9 cellular contexts compared by ENCODE assay signal in the genomic region with DNA sequence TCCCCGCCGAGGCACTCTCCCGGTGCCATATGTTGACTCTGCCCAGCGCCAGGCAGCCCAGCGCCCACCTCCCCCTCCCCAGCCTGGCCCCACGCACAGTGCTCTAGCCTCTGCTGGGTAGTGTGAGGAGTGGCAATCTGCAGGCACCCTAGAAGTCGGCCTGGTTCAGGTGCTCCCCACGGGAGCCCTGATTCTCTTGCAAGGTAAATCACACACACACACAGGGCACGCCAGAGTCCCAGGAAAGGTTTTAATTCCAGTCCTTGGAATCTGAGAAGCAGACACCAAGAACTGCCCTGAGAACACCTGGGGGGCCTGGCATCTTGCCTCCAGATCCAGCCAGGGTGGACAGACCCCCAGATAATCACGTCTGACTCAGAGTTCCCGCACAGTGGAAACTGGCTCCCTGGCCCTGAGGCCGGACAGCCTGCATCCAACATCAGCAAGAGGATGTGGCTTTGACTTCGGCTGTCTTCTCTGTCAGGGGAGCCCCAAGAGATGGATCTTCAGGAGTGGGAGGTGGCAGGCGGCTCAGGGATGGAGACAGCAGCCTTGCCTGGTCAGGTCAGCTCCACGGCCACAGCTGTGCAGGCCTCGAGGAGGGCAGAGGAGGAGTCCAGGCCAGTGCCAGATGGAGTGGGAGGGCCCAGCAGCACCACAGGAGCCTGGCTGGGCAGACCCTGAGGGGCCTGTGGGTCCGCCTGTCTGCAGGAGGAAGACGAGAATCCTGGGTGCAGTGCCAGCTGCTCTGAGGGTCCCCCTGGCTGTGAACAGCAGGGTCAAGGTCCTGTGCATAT. TPM values are rescaled to one million over a fixed set of nuclear protein-coding genes. Genes with fewer than 3 reads are reported as not detected.
DNase-seq lines count a peak whose midpoint lies in the region; ATAC-seq and TF ChIP-seq lines count a peak whose summit lies in the region.
"Had no signal": no experiment of that assay in that cellular context is flagged by ENCODE, and none has a peak within 500 bp of the region (broad histone marks: within the 10 kb centered on the region; RNA-seq: fewer than 3 reads in every experiment).

No MANE protein-coding gene starts in this region.

- ATAC-seq in activated naive CD4-positive, alpha-beta T cell treated with anti-CD3 and anti-CD28 coated beads, Interleukin-2, amount 50 U/mL, for 72 hours = no peak
- ATAC-seq in activated naive CD8-positive, alpha-beta T cell treated with anti-CD3 and anti-CD28 coated beads, Interleukin-2, amount 50 U/mL, for 24 hours = no peak
- ATAC-seq in upper lobe of left lung (ENCODE audit: low FRiP score in 2 of 2) = no peak

- no peak for TF ChIP-seq POLR2A in upper lobe of left lung (IDR thresholded peaks at IDR 0.05)

- DNase-seq in activated naive CD4-positive, alpha-beta T cell treated with anti-CD3 and anti-CD28 coated beads for 36 hours = no peak
- DNase-seq in activated naive CD4-positive, alpha-beta T cell treated with anti-CD3 and anti-CD28 coated beads, Interleukin-2, amount 50 U/mL, for 72 hours (ENCODE audit: low spot score in 2 of 2) = no peak
- DNase-seq in activated naive CD8-positive, alpha-beta T cell treated with anti-CD3 and anti-CD28 coated beads, Interleukin-2, amount 50 U/mL, for 24 hours = no peak
- DNase-seq in islet precursor cell (peak; percentile 60), upper lobe of left lung (peak in 1 of 2 donors; percentile 59), globus pallidus (ENCODE audit: low spot score) (no peak), NCI-H2081 treated with DMSO at 0.1 percent for 48 hours (lab: John Stamatoyannopoulos, UW) (no peak), NCI-H345 (lab: John Stamatoyannopoulos, UW) (no peak)
- DNase-seq: NCI-H510A had no signal

- H3K9me3 ChIP-seq in upper lobe of left lung = no peaks in the 10 kb centered on the region

- peak overlapping the region; percentile 41 for H3K27ac Mint-ChIP-seq in activated naive CD4-positive, alpha-beta T cell treated with anti-CD3 and anti-CD28 coated beads for 36 hours
- H3K27ac Mint-ChIP-seq in activated naive CD4-positive, alpha-beta T cell treated with anti-CD3 and anti-CD28 coated beads, Interleukin-2, amount 50 U/mL, for 72 hours = peak overlapping the region in 1 of 2 donors; percentile 97
- H3K27ac Mint-ChIP-seq in activated naive CD8-positive, alpha-beta T cell treated with anti-CD3 and anti-CD28 coated beads, Interleukin-2, amount 50 U/mL, for 24 hours = peak overlapping the region; percentile 81

- no peak for TF ChIP-seq EP300 in upper lobe of left lung (IDR thresholded peaks at IDR 0.05)

- CTCF ChIA-PET in activated naive CD4-positive, alpha-beta T cell treated with anti-CD3 and anti-CD28 coated beads for 36 hours (lab: Charles Lee) = interaction anchor here (0.9 to 1.7 kb wide), 4 partner anchors 8 to 55 kb away, joined by 3 to 9 read pairs (median 4); a partner anchor contains a TSS

- TF ChIP-seq CTCF in upper lobe of left lung (IDR thresholded peaks at IDR 0.05) = no peak

- H3K27ac ChIP-seq in upper lobe of left lung = peak overlapping the region; percentile 26 to 90 (median 84)

- H3K9me3 Mint-ChIP-seq in activated naive CD4-positive, alpha-beta T cell treated with anti-CD3 and anti-CD28 coated beads for 36 hours = no peaks in the 10 kb centered on the region
- no peaks in the 10 kb centered on the region for H3K9me3 Mint-ChIP-seq in activated naive CD4-positive, alpha-beta T cell treated with anti-CD3 and anti-CD28 coated beads, Interleukin-2, amount 50 U/mL, for 72 hours
- H3K9me3 Mint-ChIP-seq in activated naive CD8-positive, alpha-beta T cell treated with anti-CD3 and anti-CD28 coated beads, Interleukin-2, amount 50 U/mL, for 24 hours = no peaks in the 10 kb centered on the region

- peaks cover 20 to 31% (median 26%) of the 10 kb centered on the region in 4 donors for H3K4me1 ChIP-seq in upper lobe of left lung

- peaks cover 20% of the 10 kb centered on the region for H3K4me1 Mint-ChIP-seq in activated naive CD4-positive, alpha-beta T cell treated with anti-CD3 and anti-CD28 coated beads for 36 hours (ENCODE audit: low read depth)
- H3K4me1 Mint-ChIP-seq in activated naive CD8-positive, alpha-beta T cell treated with anti-CD3 and anti-CD28 coated beads, Interleukin-2, amount 50 U/mL, for 24 hours = peaks cover 35% of the 10 kb centered on the region

- H3K36me3 Mint-ChIP-seq in activated naive CD4-positive, alpha-beta T cell treated with anti-CD3 and anti-CD28 coated beads for 36 hours (ENCODE audit: low read depth) = peaks cover 12% of the 10 kb centered on the region
- H3K36me3 Mint-ChIP-seq in activated naive CD4-positive, alpha-beta T cell treated with anti-CD3 and anti-CD28 coated beads, Interleukin-2, amount 50 U/mL, for 72 hours = no peaks in the 10 kb centered on the region
- H3K36me3 Mint-ChIP-seq in activated naive CD8-positive, alpha-beta T cell treated with anti-CD3 and anti-CD28 coated beads, Interleukin-2, amount 50 U/mL, for 24 hours (ENCODE audit: low read depth) = peaks cover 27% of the 10 kb centered on the region

- H3K27me3 ChIP-seq in upper lobe of left lung = no peaks in the 10 kb centered on the region

- no peak overlapping the region for H3K4me3 ChIP-seq in upper lobe of left lung

- no peaks in the 10 kb centered on the region for H3K27me3 Mint-ChIP-seq in activated naive CD4-positive, alpha-beta T cell treated with anti-CD3 and anti-CD28 coated beads for 36 hours (ENCODE audit: low read depth)
- H3K27me3 Mint-ChIP-seq in activated naive CD8-positive, alpha-beta T cell treated with anti-CD3 and anti-CD28 coated beads, Interleukin-2, amount 50 U/mL, for 24 hours = peaks cover 2% of the 10 kb centered on the region

- 71 to 73% methylated on average over 14 to 18 of the region's 18 CpGs for WGBS in upper lobe of left lung, 2 donors

- peak overlapping the region; percentile 82 for H3K4me3 Mint-ChIP-seq in activated naive CD4-positive, alpha-beta T cell treated with anti-CD3 and anti-CD28 coated beads for 36 hours
- H3K4me3 Mint-ChIP-seq in activated naive CD8-positive, alpha-beta T cell treated with anti-CD3 and anti-CD28 coated beads, Interleukin-2, amount 50 U/mL, for 24 hours = peak overlapping the region; percentile 63

- intact Hi-C loops in activated naive CD4-positive, alpha-beta T cell treated with anti-CD3 and anti-CD28 coated beads for 36 hours (cut with micrococcal nuclease) = no loop called here

- peaks cover 20 to 78% (median 56%) of the 10 kb centered on the region in 4 donors for H3K36me3 ChIP-seq in upper lobe of left lung

RNA-seq across cellular contexts. Expression of a gene that starts 1.1 kb away (rescaled TPM):
- 1 to 10 TPM; 2.0 to 2.6 TPM for total RNA-seq in activated naive CD4-positive, alpha-beta T cell treated with anti-CD3 and anti-CD28 coated beads for 36 hours
- 1 to 10 TPM; 2.6 to 4.9 TPM for total RNA-seq in activated naive CD4-positive, alpha-beta T cell treated with anti-CD3 and anti-CD28 coated beads, Interleukin-2, amount 50 U/mL, for 72 hours
- 10 to 100 TPM in 1 of 6 donors, 1 to 10 TPM in 5; 5.2 to 19.0 (median 8.9) TPM for total RNA-seq in upper lobe of left lung

RNA-seq across cellular contexts. Expression of a gene that starts 7.6 kb away (rescaled TPM):
- total RNA-seq in activated naive CD4-positive, alpha-beta T cell treated with anti-CD3 and anti-CD28 coated beads for 36 hours = 10 to 100 TPM; 24.0 to 25.3 TPM
- total RNA-seq in activated naive CD4-positive, alpha-beta T cell treated with anti-CD3 and anti-CD28 coated beads, Interleukin-2, amount 50 U/mL, for 72 hours = 10 to 100 TPM; 32.1 to 33.5 TPM
- total RNA-seq in upper lobe of left lung = 10 to 100 TPM; 34.8 to 63.8 (median 37.1) TPM

RNA-seq across cellular contexts. Expression of a gene that starts 10.1 kb away (rescaled TPM):
- 1 to 10 TPM; 5.4 to 5.8 TPM for total RNA-seq in activated naive CD4-positive, alpha-beta T cell treated with anti-CD3 and anti-CD28 coated beads for 36 hours
- total RNA-seq in activated naive CD4-positive, alpha-beta T cell treated with anti-CD3 and anti-CD28 coated beads, Interleukin-2, amount 50 U/mL, for 72 hours = 1 to 10 TPM; 6.5 to 8.9 TPM
- total RNA-seq in upper lobe of left lung = 10 to 100 TPM; 15.7 to 48.9 (median 27.4) TPM

RNA-seq across cellular contexts. Expression of a gene that starts 20.5 kb away (rescaled TPM):
- under 1 TPM; 0.15 to 0.26 TPM for total RNA-seq in activated naive CD4-positive, alpha-beta T cell treated with anti-CD3 and anti-CD28 coated beads for 36 hours
- total RNA-seq in activated naive CD4-positive, alpha-beta T cell treated with anti-CD3 and anti-CD28 coated beads, Interleukin-2, amount 50 U/mL, for 72 hours = under 1 TPM; 0.31 to 0.36 TPM
- total RNA-seq in upper lobe of left lung = 10 to 100 TPM in 2 of 6 donors, 1 to 10 TPM in 3, under 1 TPM in 1; 0.59 to 85.6 (median 6.5) TPM

RNA-seq across cellular contexts. Expression of a gene that starts 34.3 kb away (rescaled TPM):
- total RNA-seq in activated naive CD4-positive, alpha-beta T cell treated with anti-CD3 and anti-CD28 coated beads for 36 hours = 1 to 10 TPM; 6.6 to 7.4 TPM
- 10 to 100 TPM in 1 of 2 donors, 1 to 10 TPM in 1; 6.1 to 10.5 TPM for total RNA-seq in activated naive CD4-positive, alpha-beta T cell treated with anti-CD3 and anti-CD28 coated beads, Interleukin-2, amount 50 U/mL, for 72 hours
- total RNA-seq in upper lobe of left lung = 10 to 100 TPM in 5 of 6 donors, 1 to 10 TPM in 1; 8.3 to 20.5 (median 13.1) TPM
